1 cellular context compared by ENCODE assay signal in genomic region chr2:72233211-72233610, GRCh38.
TF ChIP-seq lines count a peak whose summit lies in the region.

No MANE protein-coding gene starts in this region.

TF ChIP-seq in GM23338, 12 proteins besides CTCF, POLR2A, EP300 and RAD21:
- no peak for TF ChIP-seq EZH2phosphoT487 (IDR thresholded peaks at IDR 0.05; ENCODE audit: unreplicated experiment)
- TF ChIP-seq CREB1 (CRISPR knock-in tag; IDR thresholded peaks at IDR 0.05; ENCODE audit: low read depth): no peak
- TF ChIP-seq STAT1 (IDR thresholded peaks at IDR 0.05; ENCODE audit: unreplicated experiment): no peak
- no peak for TF ChIP-seq EZH2 (IDR thresholded peaks at IDR 0.05; ENCODE audit: low read depth, unreplicated experiment)
- TF ChIP-seq JUNB (IDR thresholded peaks at IDR 0.05; ENCODE audit: unreplicated experiment): no peak
- no peak for TF ChIP-seq ZNF114 (CRISPR knock-in tag; IDR thresholded peaks at IDR 0.05)
- TF ChIP-seq ZNF462 (CRISPR knock-in tag; IDR thresholded peaks at IDR 0.05): no peak
- TF ChIP-seq NANOG (IDR thresholded peaks at IDR 0.05; ENCODE audit: borderline replicate concordance): no peak
- TF ChIP-seq REST (IDR thresholded peaks at IDR 0.05; ENCODE audit: unreplicated experiment): no peak
- TF ChIP-seq, protein P1, sequence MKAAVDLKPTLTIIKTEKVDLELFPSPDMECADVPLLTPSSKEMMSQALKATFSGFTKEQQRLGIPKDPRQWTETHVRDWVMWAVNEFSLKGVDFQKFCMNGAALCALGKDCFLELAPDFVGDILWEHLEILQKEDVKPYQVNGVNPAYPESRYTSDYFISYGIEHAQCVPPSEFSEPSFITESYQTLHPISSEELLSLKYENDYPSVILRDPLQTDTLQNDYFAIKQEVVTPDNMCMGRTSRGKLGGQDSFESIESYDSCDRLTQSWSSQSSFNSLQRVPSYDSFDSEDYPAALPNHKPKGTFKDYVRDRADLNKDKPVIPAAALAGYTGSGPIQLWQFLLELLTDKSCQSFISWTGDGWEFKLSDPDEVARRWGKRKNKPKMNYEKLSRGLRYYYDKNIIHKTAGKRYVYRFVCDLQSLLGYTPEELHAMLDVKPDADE (IDR thresholded peaks at IDR 0.05): no peak
- TF ChIP-seq POLR2AphosphoS5 (IDR thresholded peaks at IDR 0.05; ENCODE audit: low read depth): no peak
- no peak for TF ChIP-seq ZNF331 (CRISPR knock-in tag; IDR thresholded peaks at IDR 0.05; ENCODE audit: low read depth)
TF ChIP-seq in GM23338: peak in this region for 0.
